Comparison of ENCODE assay signal across 22 cellular contexts in genomic region chr7:31105256-31105950, GRCh38. TPM values are rescaled to one million over a fixed set of nuclear protein-coding genes. Genes with fewer than 3 reads are reported as not detected.
DNase-seq lines count a peak whose midpoint lies in the region; ATAC-seq and TF ChIP-seq lines count a peak whose summit lies in the region.
"Had no signal": no experiment of that assay in that cellular context is flagged by ENCODE, and none has a peak within 500 bp of the region (broad histone marks: within the 10 kb centered on the region; RNA-seq: fewer than 3 reads in every experiment).

No MANE protein-coding gene starts in this region.

- no peak overlapping the region for H3K4me3 ChIP-seq in heart left ventricle
- H3K4me3 ChIP-seq in coronary artery: no peak overlapping the region
- H3K4me3 ChIP-seq: GM23248 had no signal

- WGBS in heart left ventricle, 4 donors: 84 to 89% (median 85%) methylated on average over 7 of the region's 7 CpGs

- no peak overlapping the region for H3K4me3 Mint-ChIP-seq in osteocyte (ENCODE audit: unreplicated experiment)

- no peaks in the 10 kb centered on the region for H3K27me3 ChIP-seq in heart left ventricle
- H3K27me3 ChIP-seq: BE2C had no signal

- H3K9me3 ChIP-seq in heart left ventricle: no peaks in the 10 kb centered on the region
- H3K9me3 ChIP-seq: BE2C had no signal

- TF ChIP-seq CTCF in heart left ventricle (IDR thresholded peaks at IDR 0.05): no peak
- TF ChIP-seq CTCF in coronary artery (IDR thresholded peaks at IDR 0.05): no peak
- TF ChIP-seq CTCF in osteocyte (IDR thresholded peaks at IDR 0.05): no peak

- no peak overlapping the region for H3K27ac Mint-ChIP-seq in osteocyte (ENCODE audit: unreplicated experiment)

- H3K27me3 Mint-ChIP-seq in osteocyte (ENCODE audit: unreplicated experiment): peaks cover 18% of the 10 kb centered on the region

- no peak for TF ChIP-seq POLR2A in heart left ventricle (IDR thresholded peaks at IDR 0.05)

- H3K4me1 Mint-ChIP-seq in osteocyte (ENCODE audit: unreplicated experiment): no peaks in the 10 kb centered on the region

- intact Hi-C loops in Right ventricle myocardium superior (cut with DNase I) (no loop called here), heart left ventricle (cut with DNase I) (no loop called here)

- no peaks in the 10 kb centered on the region for H3K36me3 Mint-ChIP-seq in osteocyte (ENCODE audit: unreplicated experiment)

- no peaks in the 10 kb centered on the region for H3K36me3 ChIP-seq in heart left ventricle
- H3K36me3 ChIP-seq: BE2C had no signal

- H3K4me1 ChIP-seq in heart left ventricle: no peaks in the 10 kb centered on the region
- H3K4me1 ChIP-seq: BE2C had no signal

- H3K9me3 Mint-ChIP-seq in osteocyte (ENCODE audit: unreplicated experiment): no peaks in the 10 kb centered on the region

- no peak for DNase-seq in Right ventricle myocardium superior
- DNase-seq in heart left ventricle: no peak
- peak; percentile 58 for DNase-seq in coronary artery (ENCODE audit: low spot score)
- DNase-seq in osteocyte (ENCODE audit: extremely low spot score, unreplicated experiment): peak; percentile 72
- DNase-seq in ureter (ENCODE audit: low spot score): peak; percentile 34
- no peak for DNase-seq in T-helper 9 cell
- no peak for DNase-seq in NCI-H526 (lab: John Stamatoyannopoulos, UW)
- DNase-seq: BE2C, DMS53, GDM1, GM23248, KG1, NCI-H1092 treated with DMSO at 0.1 percent for 48 hours, NCI-H146, NCI-H2029, NCI-H2227 treated with DMSO at 0.1 percent for 48 hours, NCI-H510A, NCI-H748 treated with DMSO at 0.1 percent for 48 hours had no signal

- no peak overlapping the region for H3K27ac ChIP-seq in heart left ventricle
- no peak overlapping the region for H3K27ac ChIP-seq in coronary artery
- H3K27ac ChIP-seq: GM23248 had no signal

- peak; percentile 29 for ATAC-seq in Right ventricle myocardium superior (ENCODE audit: poor library complexity)
- no peak for ATAC-seq in heart left ventricle
- no peak for ATAC-seq in HG03457 (IDR thresholded peaks at IDR 0.05; ENCODE audit: unreplicated experiment)
- ATAC-seq: HCT116, Right ventricle myocardium inferior had no signal

RNA-seq across cellular contexts. Expression of gene ADCYAP1R1, which starts 53.3 kb away (rescaled TPM):
- total RNA-seq in Right ventricle myocardium superior: 4.8 TPM
- total RNA-seq in heart left ventricle: 1 to 10 TPM in 8 of 9 donors, under 1 TPM in 1; 0.42 to 7.7 (median 1.8) TPM
- under 1 TPM; 0.69 to 0.71 TPM for polyA plus RNA-seq in heart left ventricle
- total RNA-seq in osteocyte: not detected in 2 replicates
- 2.6 TPM for total RNA-seq in ureter
- total RNA-seq: GM23248, OCI-LY7 had no signal

Comparison
In these comparisons a context has a peak if more than half of its experiments do, and no peak if none do; other contexts are left out.
1. DNase-seq: peak in coronary artery (single experiment), osteocyte (single experiment) and ureter (single experiment); none in Right ventricle myocardium superior (single experiment), heart left ventricle (0 of 5), T-helper 9 cell (single experiment) and NCI-H526 (0 of 2).